ENCODE assay signal across 1 cellular context in genomic region chr2:3368261-3368722, GRCh38.
TF ChIP-seq lines count a peak whose summit lies in the region.

No MANE protein-coding gene starts in this region.

TF ChIP-seq in HepG2, 621 proteins besides CTCF, POLR2A, EP300 and RAD21 (continued from another document and continues in another):
- TF ChIP-seq ELK4 (CRISPR knock-in tag; IDR thresholded peaks at IDR 0.05; ENCODE audit: borderline replicate concordance) (no peak), CAMTA2 (CRISPR knock-in tag; IDR thresholded peaks at IDR 0.05; ENCODE audit: borderline replicate concordance) (no peak; the same call in 1 of the 2 replicates), ZNF44 (CRISPR knock-in tag; IDR thresholded peaks at IDR 0.05) (peak; percentile 98), AHDC1 (CRISPR knock-in tag; IDR thresholded peaks at IDR 0.05; ENCODE audit: borderline replicate concordance) (no peak), ZNF740 (CRISPR knock-in tag; IDR thresholded peaks at IDR 0.05) (no peak), DBP (CRISPR knock-in tag; IDR thresholded peaks at IDR 0.05; ENCODE audit: not compliant biosample characterization) (no peak), ZNF605 (CRISPR knock-in tag; IDR thresholded peaks at IDR 0.05) (peak; percentile 69; the same call in 1 of the 2 replicates), SNRNP70 (IDR thresholded peaks at IDR 0.05; ENCODE audit: low read depth, low read length) (no peak), IRF9 (CRISPR knock-in tag; IDR thresholded peaks at IDR 0.05; ENCODE audit: borderline replicate concordance) (peak; percentile 60; the same call in 1 of the 2 replicates), ZFP37 (CRISPR knock-in tag; IDR thresholded peaks at IDR 0.05; ENCODE audit: borderline replicate concordance) (no peak), ZBTB20 (CRISPR knock-in tag; IDR thresholded peaks at IDR 0.05; ENCODE audit: borderline replicate concordance, low read depth) (peak; percentile 65; the same call in 1 of the 2 replicates), CENPX (CRISPR knock-in tag; IDR thresholded peaks at IDR 0.05) (no peak), MNT (IDR thresholded peaks at IDR 0.05) (peak; percentile 41; the same call in 1 of the 2 replicates), ESRRA (CRISPR knock-in tag; IDR thresholded peaks at IDR 0.05; ENCODE audit: low read depth) (no peak), ZNF292 (CRISPR knock-in tag; IDR thresholded peaks at IDR 0.05; ENCODE audit: borderline replicate concordance, low read depth) (no peak), SNAPC2 (CRISPR knock-in tag; IDR thresholded peaks at IDR 0.05) (no peak), ZNF367 (CRISPR knock-in tag; IDR thresholded peaks at IDR 0.05; ENCODE audit: borderline replicate concordance) (no peak), TARDBP (CRISPR knock-in tag; IDR thresholded peaks at IDR 0.05) (no peak), TFDP2 (CRISPR knock-in tag; IDR thresholded peaks at IDR 0.05) (peak; percentile 57; the same call in 1 of the 2 replicates), WIZ (CRISPR knock-in tag; IDR thresholded peaks at IDR 0.05) (no peak), PAWR (CRISPR knock-in tag; IDR thresholded peaks at IDR 0.05; ENCODE audit: borderline replicate concordance) (no peak), PHF8 (CRISPR knock-in tag; IDR thresholded peaks at IDR 0.05) (no peak), ZSCAN30 (CRISPR knock-in tag; IDR thresholded peaks at IDR 0.05) (no peak), ZNF205 (CRISPR knock-in tag; IDR thresholded peaks at IDR 0.05) (peak; percentile 84), ZMYM2 (CRISPR knock-in tag; IDR thresholded peaks at IDR 0.05) (no peak), ZNF10 (CRISPR knock-in tag; IDR thresholded peaks at IDR 0.05; ENCODE audit: borderline replicate concordance, low read depth) (no peak), IKZF4 (CRISPR knock-in tag; IDR thresholded peaks at IDR 0.05; ENCODE audit: borderline replicate concordance, low read depth, not compliant biosample characterization) (peak; percentile 70), ZGPAT (CRISPR knock-in tag; IDR thresholded peaks at IDR 0.05) (no peak), SNAI1 (CRISPR knock-in tag; IDR thresholded peaks at IDR 0.05; ENCODE audit: borderline replicate concordance) (no peak), ZNF704 (CRISPR knock-in tag; IDR thresholded peaks at IDR 0.05; ENCODE audit: borderline replicate concordance) (no peak), ZFP41 (CRISPR knock-in tag; IDR thresholded peaks at IDR 0.05; ENCODE audit: borderline replicate concordance) (0 out of 2 replicates have a peak, but pooled peaks have one; percentile 44), DMTF1 (CRISPR knock-in tag; IDR thresholded peaks at IDR 0.05) (no peak), HNRNPH1 (optimal IDR thresholded peaks at IDR 0.05; ENCODE audit: low read depth, low read length) (no peak), HHEX (CRISPR knock-in tag; IDR thresholded peaks at IDR 0.05) (no peak), PATZ1 (CRISPR knock-in tag; IDR thresholded peaks at IDR 0.05) (0 out of 2 replicates have a peak, but pooled peaks have one; percentile 33), TEF (CRISPR knock-in tag; IDR thresholded peaks at IDR 0.05) (no peak), ZNF570 (CRISPR knock-in tag; IDR thresholded peaks at IDR 0.05; ENCODE audit: borderline replicate concordance) (no peak)
